Comparison of ENCODE assay signal across 8 cellular contexts in the genomic region with DNA sequence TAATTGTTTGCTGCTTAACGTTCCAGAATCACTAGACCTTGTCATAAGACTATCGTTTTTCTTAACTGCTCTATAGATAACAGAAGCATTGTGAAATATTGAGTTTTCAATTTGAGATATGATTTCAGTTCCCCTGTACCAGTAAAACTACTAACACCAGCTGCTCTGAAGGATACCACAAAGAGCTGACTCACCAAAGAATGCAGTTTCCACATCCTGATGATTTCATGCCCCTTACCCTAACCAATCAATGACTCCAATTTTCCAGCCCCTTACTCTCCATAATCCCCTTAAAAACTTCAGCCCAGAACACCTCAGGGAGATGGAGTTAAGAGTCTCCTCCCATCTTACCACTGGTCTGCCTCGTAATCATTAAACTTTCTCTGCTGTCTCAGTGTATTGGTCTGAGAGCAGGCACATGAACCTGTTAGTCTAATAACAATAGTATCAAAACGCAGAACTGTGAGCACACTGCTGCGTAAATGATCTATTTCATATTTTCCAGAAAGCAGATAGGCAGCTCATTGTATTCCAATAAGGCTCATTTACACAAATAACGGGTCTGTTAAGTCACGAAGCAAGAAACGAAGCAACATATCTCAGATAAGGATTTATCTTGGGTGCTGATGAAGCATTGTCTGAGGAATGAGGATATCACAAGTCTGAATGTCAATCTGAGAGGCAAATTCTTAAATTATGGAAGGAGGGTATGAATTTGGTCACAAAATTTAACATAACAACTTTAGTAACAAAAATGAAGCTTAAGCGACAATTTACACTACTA. TPM values are rescaled to one million over a fixed set of nuclear protein-coding genes. Genes with fewer than 3 reads are reported as not detected.
DNase-seq lines count a peak whose midpoint lies in the region; ATAC-seq and TF ChIP-seq lines count a peak whose summit lies in the region.

No MANE protein-coding gene starts in this region.

- H3K4me1 ChIP-seq in HAP-1, result no peaks in the 10 kb centered on the region

- peak overlapping the region; percentile 44 for H3K27ac Mint-ChIP-seq in activated T-cell treated with anti-CD3 and anti-CD28 coated beads, Interleukin-2, amount 50 U/mL, for 72 hours
- no peak overlapping the region for H3K27ac Mint-ChIP-seq in natural killer cell

- intact Hi-C loops in natural killer cell (cut with micrococcal nuclease), result no loop called here

- H3K36me3 Mint-ChIP-seq in activated T-cell treated with anti-CD3 and anti-CD28 coated beads, Interleukin-2, amount 50 U/mL, for 72 hours (ENCODE audit: insufficient read depth in 2 of 2), result peaks cover 4 to 5% of the 10 kb centered on the region in 2 donors
- no peaks in the 10 kb centered on the region for H3K36me3 Mint-ChIP-seq in natural killer cell

- H3K9me3 Mint-ChIP-seq in activated T-cell treated with anti-CD3 and anti-CD28 coated beads, Interleukin-2, amount 50 U/mL, for 72 hours, result peaks cover 5 to 6% of the 10 kb centered on the region in 2 donors
- no peaks in the 10 kb centered on the region for H3K9me3 Mint-ChIP-seq in natural killer cell

- H3K27me3 Mint-ChIP-seq in activated T-cell treated with anti-CD3 and anti-CD28 coated beads, Interleukin-2, amount 50 U/mL, for 72 hours (ENCODE audit: low read depth), result peaks cover 68% of the 10 kb centered on the region
- H3K27me3 Mint-ChIP-seq in natural killer cell (ENCODE audit: low read depth in 2 of 2), result peaks cover 10 to 36% of the 10 kb centered on the region in 2 donors

- no peaks in the 10 kb centered on the region for H3K36me3 ChIP-seq in HAP-1 (replicated peaks)

- peak; percentile 93 for ATAC-seq in GM21447 (IDR thresholded peaks at IDR 0.05; ENCODE audit: unreplicated experiment)
- peak; percentile 80 to 85 for ATAC-seq in activated T-cell treated with anti-CD3 and anti-CD28 coated beads, Interleukin-2, amount 50 U/mL, for 72 hours (replicated peaks in 1 of 2)
- peak in 2 of 3 donors; percentile 28 to 75 for ATAC-seq in natural killer cell

- H3K4me3 ChIP-seq in HL-60 (replicated peaks; ENCODE audit: insufficient read depth, low read length) (no peak overlapping the region), HAP-1 (no peak overlapping the region)

- H3K4me1 Mint-ChIP-seq in activated T-cell treated with anti-CD3 and anti-CD28 coated beads, Interleukin-2, amount 50 U/mL, for 72 hours (ENCODE audit: low read depth), result peaks cover 43% of the 10 kb centered on the region
- peaks cover 0 to 11% of the 10 kb centered on the region in 2 donors for H3K4me1 Mint-ChIP-seq in natural killer cell

- peak overlapping the region; percentile 87 for H3K27ac ChIP-seq in HL-60 (replicated peaks)

- DNase-seq in CD1c-positive myeloid dendritic cell (ENCODE audit: extremely low spot score) (peak; percentile 85), HL-60 (ENCODE audit: low read depth in 1 of 2, low spot score in 1 of 2) (peak; percentile 82 to 83), natural killer cell (no peak), HAP-1 (ENCODE audit: low spot score in 2 of 2) (no peak), NCI-H1436 (lab: John Stamatoyannopoulos, UW) (no peak), NK-92 (lab: John Stamatoyannopoulos, UW; ENCODE audit: unreplicated experiment) (no peak)
- DNase-seq in activated T-cell treated with anti-CD3 and anti-CD28 coated beads, Interleukin-2, amount 50 U/mL, for 72 hours, result peak; percentile 16 to 22

- 0 out of 2 replicates have a peak, but pooled peaks cover 6% of the 10 kb centered on the region for H3K9me3 ChIP-seq in HAP-1

- H3K27me3 ChIP-seq in HL-60 (ENCODE audit: insufficient read depth, poor library complexity, severe bottlenecking) (no peaks in the 10 kb centered on the region), HAP-1 (ENCODE audit: low read depth) (peaks cover 5% of the 10 kb centered on the region; the same call in 1 of the 2 replicates)

- in situ Hi-C loops in HAP-1 (cut with MboI; ENCODE audit: low sequenced_read_pairs), result loop anchor here (10.0 kb wide), 1 partner anchor 317 kb away; no protein-coding TSS in a partner anchor

- TF ChIP-seq CTCF in HL-60 (IDR thresholded peaks at IDR 0.05; ENCODE audit: insufficient read depth, low read length), result no peak
- no peak for TF ChIP-seq CTCF in natural killer cell (IDR thresholded peaks at IDR 0.05)

- peak overlapping the region; percentile 29 to 35 for H3K4me3 Mint-ChIP-seq in activated T-cell treated with anti-CD3 and anti-CD28 coated beads, Interleukin-2, amount 50 U/mL, for 72 hours
- no peak overlapping the region for H3K4me3 Mint-ChIP-seq in natural killer cell

RNA-seq across cellular contexts. Expression of a gene that starts 14.1 kb away (rescaled TPM):
- total RNA-seq in activated T-cell treated with anti-CD3 and anti-CD28 coated beads, Interleukin-2, amount 50 U/mL, for 72 hours, result 1 to 10 TPM in 1 of 2 donors, under 1 TPM in 1; 0.19 to 1.8 TPM
- total RNA-seq in natural killer cell, result 1 to 10 TPM in 1 of 3 donors, under 1 TPM in 1, not detected in 1; 0.20 to 7.7 TPM

Comparison
In these comparisons a context has a peak if more than half of its experiments do, and no peak if none do; other contexts are left out.
1. DNase-seq: peak in CD1c-positive myeloid dendritic cell (single experiment), HL-60 (2 of 2) and activated T-cell treated with anti-CD3 and anti-CD28 coated beads, Interleukin-2, amount 50 U/mL, for 72 hours (2 of 2); none in natural killer cell (single experiment), HAP-1 (0 of 2), NCI-H1436 (single experiment) and NK-92 (single experiment).
2. Peak in every context shown above with its lines, with median percentiles within 50 percentile points of each other: ATAC-seq.